In the genomic region with DNA sequence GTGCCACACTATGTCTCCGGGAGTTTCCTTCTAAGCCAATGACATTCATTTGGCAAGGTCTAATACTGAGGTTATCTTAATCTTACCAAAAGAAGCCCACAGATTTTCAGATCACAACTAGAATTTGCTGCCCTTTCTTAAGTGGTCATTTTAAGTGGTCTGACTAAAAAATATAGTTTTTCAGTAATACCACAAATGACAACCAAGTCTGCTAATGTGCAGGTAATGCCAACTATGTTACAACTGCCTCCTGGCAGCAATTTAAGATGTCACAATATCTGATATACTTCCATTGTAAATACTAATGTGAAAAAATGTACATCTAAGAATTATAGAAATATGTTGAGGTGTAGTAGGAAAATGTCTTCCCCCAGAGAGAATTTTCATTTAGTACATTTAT, we compare ENCODE assay signal across 21 cellular contexts. TPM values are rescaled to one million over a fixed set of nuclear protein-coding genes. Genes with fewer than 3 reads are reported as not detected.
DNase-seq lines count a peak whose midpoint lies in the region; ATAC-seq and TF ChIP-seq lines count a peak whose summit lies in the region.
"Had no signal": no experiment of that assay in that cellular context is flagged by ENCODE, and none has a peak within 500 bp of the region (broad histone marks: within the 10 kb centered on the region; RNA-seq: fewer than 3 reads in every experiment).

No MANE protein-coding gene starts in this region.

- DNase-seq in activated CD8-positive, alpha-beta memory T cell treated with anti-CD3 and anti-CD28 coated beads, Interleukin-2, amount 10 ng/mL, durations not matched to agents 7 days and 5 days = no peak
- DNase-seq in activated CD8-positive, alpha-beta memory T cell treated with anti-CD3 and anti-CD28 coated beads for 24 hours = no peak
- no peak for DNase-seq in activated T-helper 1 cell treated with anti-CD3 and anti-CD28 coated beads, Interleukin-12 subunit alpha, Interleukin-12 subunit beta, Interleukin-2, Interleukin-4 antibody, amounts not matched to agents 30 ng/mL and 10 ng/mL and 1 ng/mL, durations not matched to agents 14 hours and 24 hours and 36 hours (ENCODE audit: low spot score)
- DNase-seq in fibroblast of the aortic adventitia (ENCODE audit: low read depth) (peak; percentile 11), HAP-1 (ENCODE audit: low spot score in 2 of 2) (no peak), MG63 (no peak), colonic mucosa (no peak)
- DNase-seq: DMS79; H7; HFFc6; NCI-H1092 treated with DMSO at 0.1 percent for 48 hours; NCI-H1436 treated with DMSO at 0.1 percent for 48 hours; NCI-H2029; NCI-H226; NCI-H510A treated with DMSO at 0.1 percent for 48 hours; NCI-H748 treated with DMSO at 0.1 percent for 48 hours; NK-92 treated with Interleukin-12 subunit alpha and Interleukin-12 subunit beta, amount 100 ng/mL, for 24 hours; SHP77 treated with DMSO at 0.1 percent for 48 hours had no signal

- H3K36me3 ChIP-seq in HAP-1 (replicated peaks) = peaks cover 5% of the 10 kb centered on the region; the same call in 1 of the 2 replicates
- peaks cover 16% of the 10 kb centered on the region for H3K36me3 ChIP-seq in MG63
- H3K36me3 ChIP-seq in colonic mucosa = no peaks in the 10 kb centered on the region

- no peaks in the 10 kb centered on the region for H3K27me3 ChIP-seq in HAP-1 (ENCODE audit: low read depth)
- H3K27me3 ChIP-seq in MG63 = no peaks in the 10 kb centered on the region
- H3K27me3 ChIP-seq in colonic mucosa = no peaks in the 10 kb centered on the region

- no peak overlapping the region for H3K4me3 Mint-ChIP-seq in activated CD8-positive, alpha-beta memory T cell treated with anti-CD3 and anti-CD28 coated beads, Interleukin-2, amount 10 ng/mL, durations not matched to agents 7 days and 5 days
- H3K4me3 Mint-ChIP-seq in activated T-helper 1 cell treated with anti-CD3 and anti-CD28 coated beads, Interleukin-12 subunit alpha, Interleukin-12 subunit beta, Interleukin-2, Interleukin-4 antibody, amounts not matched to agents 30 ng/mL and 10 ng/mL and 1 ng/mL, durations not matched to agents 14 hours and 24 hours and 36 hours = no peak overlapping the region
- H3K4me3 Mint-ChIP-seq: HFFc6 had no signal

- no peak for ATAC-seq in activated CD8-positive, alpha-beta memory T cell treated with anti-CD3 and anti-CD28 coated beads, Interleukin-2, amount 10 ng/mL, durations not matched to agents 7 days and 5 days

- intact Hi-C loops in activated T-helper 1 cell treated with anti-CD3 and anti-CD28 coated beads, Interleukin-12 subunit alpha, Interleukin-12 subunit beta, Interleukin-2, Interleukin-4 antibody, amounts not matched to agents 30 ng/mL and 10 ng/mL and 1 ng/mL, durations not matched to agents 14 hours and 24 hours and 36 hours (cut with micrococcal nuclease) = loop anchor here (5.0 kb wide), 1 partner anchor 217 kb away; no protein-coding TSS in a partner anchor
- intact Hi-C loops in colonic mucosa (cut with DNase I) = no loop called here

- CTCF ChIA-PET in activated CD8-positive, alpha-beta memory T cell treated with anti-CD3 and anti-CD28 coated beads, Interleukin-2, amount 10 ng/mL, durations not matched to agents 7 days and 5 days (lab: Charles Lee) = no interaction called here

- in situ Hi-C loops in HAP-1 (cut with MboI; ENCODE audit: low sequenced_read_pairs) = no loop called here

- H3K36me3 Mint-ChIP-seq in activated CD8-positive, alpha-beta memory T cell treated with anti-CD3 and anti-CD28 coated beads, Interleukin-2, amount 10 ng/mL, durations not matched to agents 7 days and 5 days = peaks cover 67% of the 10 kb centered on the region
- peaks cover 35% of the 10 kb centered on the region for H3K36me3 Mint-ChIP-seq in activated T-helper 1 cell treated with anti-CD3 and anti-CD28 coated beads, Interleukin-12 subunit alpha, Interleukin-12 subunit beta, Interleukin-2, Interleukin-4 antibody, amounts not matched to agents 30 ng/mL and 10 ng/mL and 1 ng/mL, durations not matched to agents 14 hours and 24 hours and 36 hours (ENCODE audit: low read depth)

- peaks cover 38% of the 10 kb centered on the region for H3K4me1 Mint-ChIP-seq in activated CD8-positive, alpha-beta memory T cell treated with anti-CD3 and anti-CD28 coated beads, Interleukin-2, amount 10 ng/mL, durations not matched to agents 7 days and 5 days
- H3K4me1 Mint-ChIP-seq in activated T-helper 1 cell treated with anti-CD3 and anti-CD28 coated beads, Interleukin-12 subunit alpha, Interleukin-12 subunit beta, Interleukin-2, Interleukin-4 antibody, amounts not matched to agents 30 ng/mL and 10 ng/mL and 1 ng/mL, durations not matched to agents 14 hours and 24 hours and 36 hours (ENCODE audit: low read depth) = peaks cover 23% of the 10 kb centered on the region

- no peak overlapping the region for H3K27ac ChIP-seq in colonic mucosa
- H3K27ac ChIP-seq: C4-2B, RWPE1, SK-N-MC had no signal

- TF ChIP-seq CTCF in fibroblast of the aortic adventitia (IDR thresholded peaks at IDR 0.05; ENCODE audit: insufficient read depth, low read length) (no peak), colonic mucosa (IDR thresholded peaks at IDR 0.05) (no peak)

- H3K9me3 Mint-ChIP-seq in activated CD8-positive, alpha-beta memory T cell treated with anti-CD3 and anti-CD28 coated beads, Interleukin-2, amount 10 ng/mL, durations not matched to agents 7 days and 5 days (ENCODE audit: low read depth) = no peaks in the 10 kb centered on the region
- peaks cover 4% of the 10 kb centered on the region for H3K9me3 Mint-ChIP-seq in activated T-helper 1 cell treated with anti-CD3 and anti-CD28 coated beads, Interleukin-12 subunit alpha, Interleukin-12 subunit beta, Interleukin-2, Interleukin-4 antibody, amounts not matched to agents 30 ng/mL and 10 ng/mL and 1 ng/mL, durations not matched to agents 14 hours and 24 hours and 36 hours

- H3K9ac ChIP-seq in colonic mucosa (ENCODE audit: low read depth in 2 of 2, low read length in 2 of 2) = no peak overlapping the region

- peak overlapping the region; percentile 67 for H3K27ac Mint-ChIP-seq in activated CD8-positive, alpha-beta memory T cell treated with anti-CD3 and anti-CD28 coated beads, Interleukin-2, amount 10 ng/mL, durations not matched to agents 7 days and 5 days
- peak overlapping the region; percentile 32 for H3K27ac Mint-ChIP-seq in activated T-helper 1 cell treated with anti-CD3 and anti-CD28 coated beads, Interleukin-12 subunit alpha, Interleukin-12 subunit beta, Interleukin-2, Interleukin-4 antibody, amounts not matched to agents 30 ng/mL and 10 ng/mL and 1 ng/mL, durations not matched to agents 14 hours and 24 hours and 36 hours

- H3K9me3 ChIP-seq in HAP-1 = no peaks in the 10 kb centered on the region
- no peaks in the 10 kb centered on the region for H3K9me3 ChIP-seq in MG63
- no peaks in the 10 kb centered on the region for H3K9me3 ChIP-seq in colonic mucosa

- H3K4me3 ChIP-seq in fibroblast of the aortic adventitia (ENCODE audit: low read depth, low read length) = no peak overlapping the region
- no peak overlapping the region for H3K4me3 ChIP-seq in HAP-1
- no peak overlapping the region for H3K4me3 ChIP-seq in MG63
- no peak overlapping the region for H3K4me3 ChIP-seq in colonic mucosa
- H3K4me3 ChIP-seq: SK-N-MC had no signal

- H3K4me1 ChIP-seq in HAP-1 = no peaks in the 10 kb centered on the region
- no peaks in the 10 kb centered on the region for H3K4me1 ChIP-seq in colonic mucosa

- no peaks in the 10 kb centered on the region for H3K27me3 Mint-ChIP-seq in activated CD8-positive, alpha-beta memory T cell treated with anti-CD3 and anti-CD28 coated beads, Interleukin-2, amount 10 ng/mL, durations not matched to agents 7 days and 5 days
- no peaks in the 10 kb centered on the region for H3K27me3 Mint-ChIP-seq in activated T-helper 1 cell treated with anti-CD3 and anti-CD28 coated beads, Interleukin-12 subunit alpha, Interleukin-12 subunit beta, Interleukin-2, Interleukin-4 antibody, amounts not matched to agents 30 ng/mL and 10 ng/mL and 1 ng/mL, durations not matched to agents 14 hours and 24 hours and 36 hours (ENCODE audit: insufficient read depth)

RNA-seq across cellular contexts. Expression of a gene that starts 49.3 kb away (rescaled TPM):
- total RNA-seq in activated CD8-positive, alpha-beta memory T cell treated with anti-CD3 and anti-CD28 coated beads, Interleukin-2, amount 10 ng/mL, durations not matched to agents 7 days and 5 days = 10 to 100 TPM; 33.7 to 37.6 TPM
- 43.5 and 50.4 TPM in 2 replicates for total RNA-seq in activated T-helper 1 cell treated with anti-CD3 and anti-CD28 coated beads, Interleukin-12 subunit alpha, Interleukin-12 subunit beta, Interleukin-2, Interleukin-4 antibody, amounts not matched to agents 30 ng/mL and 10 ng/mL and 1 ng/mL, durations not matched to agents 14 hours and 24 hours and 36 hours
- total RNA-seq in fibroblast of the aortic adventitia (ENCODE audit: low replicate concordance) (14.8 and 16.1 TPM in 2 replicates), colonic mucosa (10 to 100 TPM; 13.1 to 13.4 TPM)
- 4.9 and 6.8 TPM in 2 replicates for total RNA-seq in MG63 (2014; rRNA removed; shearing (Covaris generic); ENCODE audit: low replicate concordance)

RNA-seq across cellular contexts. Expression of a gene that starts 49.8 kb away (rescaled TPM):
- total RNA-seq in activated CD8-positive, alpha-beta memory T cell treated with anti-CD3 and anti-CD28 coated beads, Interleukin-2, amount 10 ng/mL, durations not matched to agents 7 days and 5 days = 100 to 1,000 TPM in 1 of 2 experiments, 10 to 100 TPM in 1; 82.5 to 111 TPM
- 138 TPM in 2 replicates for total RNA-seq in activated T-helper 1 cell treated with anti-CD3 and anti-CD28 coated beads, Interleukin-12 subunit alpha, Interleukin-12 subunit beta, Interleukin-2, Interleukin-4 antibody, amounts not matched to agents 30 ng/mL and 10 ng/mL and 1 ng/mL, durations not matched to agents 14 hours and 24 hours and 36 hours
- total RNA-seq in fibroblast of the aortic adventitia (ENCODE audit: low replicate concordance) = 32.9 and 77.0 TPM in 2 replicates
- total RNA-seq in MG63 (2014; rRNA removed; shearing (Covaris generic); ENCODE audit: low replicate concordance) = 115 and 131 TPM in 2 replicates
- total RNA-seq in colonic mucosa = 10 to 100 TPM; 36.0 to 52.5 TPM
